Comparison of ENCODE assay signal across 8 cellular contexts in the genomic region with DNA sequence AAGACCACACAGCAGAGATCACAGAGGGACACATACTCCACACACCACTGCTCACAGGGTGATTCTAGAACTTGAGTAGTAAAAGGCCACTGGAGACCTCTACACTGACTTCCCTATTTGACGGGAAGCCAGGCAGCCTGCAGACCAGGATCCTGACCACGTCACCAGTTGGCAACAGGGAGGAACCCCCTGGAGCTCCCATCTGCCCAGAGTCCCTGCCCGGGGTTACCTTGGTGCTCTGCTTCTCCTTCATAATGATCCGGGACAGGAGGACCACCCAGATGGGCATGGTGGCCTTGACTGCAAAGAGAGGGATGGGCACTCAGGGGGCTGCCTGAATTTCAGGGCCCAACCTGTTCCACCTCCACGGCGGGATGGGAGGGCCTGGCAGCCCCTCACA. TPM values are rescaled to one million over a fixed set of nuclear protein-coding genes. Genes with fewer than 3 reads are reported as not detected.
DNase-seq lines count a peak whose midpoint lies in the region; ATAC-seq and TF ChIP-seq lines count a peak whose summit lies in the region.

No MANE protein-coding gene starts in this region.

- TF ChIP-seq EP300 in SK-N-SH (IDR thresholded peaks at IDR 0.05; ENCODE audit: borderline replicate concordance in 1 of 2, low read depth in 1 of 2, low read length in 1 of 2): no peak

- H3K9me3 Mint-ChIP-seq in naive B cell: peaks cover 0 to 2% (median 0%) of the 10 kb centered on the region in 7 donors

- peaks cover 27% of the 10 kb centered on the region for H4K20me1 ChIP-seq in SK-N-SH (ENCODE audit: insufficient read depth)

- peak overlapping the region; percentile 92 for H3K4me2 ChIP-seq in SK-N-SH

- no peaks in the 10 kb centered on the region for H3K27me3 ChIP-seq in SK-N-SH (ENCODE audit: insufficient read depth)

- DNase-seq in SK-N-SH: no peak
- DNase-seq in NOMO-1 treated with DMSO at 0.1 percent for 48 hours (lab: John Stamatoyannopoulos, UW; ENCODE audit: unreplicated experiment): peak; percentile 46
- DNase-seq in coronary artery (ENCODE audit: low spot score): no peak
- DNase-seq in naive B cell: no peak
- DNase-seq in RPMI8226: no peak
- no peak for DNase-seq in midbrain (lab: John Stamatoyannopoulos, UW)

- ATAC-seq in SK-N-SH treated with all-trans-retinoic acid at 6 μM for 48 hours (no peak), naive B cell (ENCODE audit: low read depth in 2 of 2) (no peak), GM18858 (IDR thresholded peaks at IDR 0.05; ENCODE audit: unreplicated experiment) (no peak)

- CTCF ChIA-PET in SK-N-SH (lab: Yijun Ruan, JAX): no interaction called here

- peaks cover 92% of the 10 kb centered on the region for H3K79me2 ChIP-seq in SK-N-SH (ENCODE audit: insufficient read depth)

- no peak for TF ChIP-seq RAD21 in SK-N-SH (IDR thresholded peaks at IDR 0.05; ENCODE audit: low read length)

- no peak for TF ChIP-seq CTCF in SK-N-SH (IDR thresholded peaks at IDR 0.05)
- no peak for TF ChIP-seq CTCF in coronary artery (IDR thresholded peaks at IDR 0.05)

- peak overlapping the region; percentile 70 to 100 (median 86) for H3K4me3 Mint-ChIP-seq in naive B cell

- no peaks in the 10 kb centered on the region for H3K9me2 ChIP-seq in SK-N-SH

- peak overlapping the region in 1 of 2 experiments; percentile 56; a peak in 1 of 4 replicates for H3K27ac ChIP-seq in SK-N-SH (ENCODE audit: low read depth in 2 of 2, low read length in 1 of 2)
- H3K27ac ChIP-seq in coronary artery: peak overlapping the region; percentile 65 to 87

- POLR2A ChIA-PET in SK-N-SH (lab: Yijun Ruan, JAX): interaction anchor here (0.8 kb wide), 1 partner anchor 9 kb away, joined by 3 read pairs; no protein-coding TSS in a partner anchor

- peaks cover 36 to 58% (median 53%) of the 10 kb centered on the region in 3 donors for H3K4me1 Mint-ChIP-seq in naive B cell

- no peaks in the 10 kb centered on the region for H3F3A ChIP-seq in SK-N-SH (replicated peaks; ENCODE audit: insufficient read depth)

- no peaks in the 10 kb centered on the region for H3K9me3 ChIP-seq in SK-N-SH

- H3K4me1 ChIP-seq in SK-N-SH (ENCODE audit: control insufficient read depth in 1 of 2, insufficient read depth in 2 of 2, low read depth in 1 of 2, low read length in 1 of 2): peaks cover 10 to 30% of the 10 kb centered on the region in 2 experiments; a peak in 3 of 4 replicates

- peaks cover 6 to 14% of the 10 kb centered on the region in 2 donors for H3K36me3 Mint-ChIP-seq in naive B cell

- no peaks in the 10 kb centered on the region for H3K27me3 Mint-ChIP-seq in naive B cell

- 8% methylated on average over 4 of the region's 6 CpGs for WGBS in SK-N-SH (ENCODE audit: low lambda C conversion rate)

- H3K9ac ChIP-seq in SK-N-SH: peak overlapping the region; percentile 83

- peak overlapping the region; percentile 85 to 96 for H3K4me3 ChIP-seq in SK-N-SH (ENCODE audit: low read depth in 2 of 2, low read length in 1 of 2)
- peak overlapping the region; percentile 81 for H3K4me3 ChIP-seq in coronary artery

- peak overlapping the region; percentile 76; the same call in 1 of the 2 replicates for H2AFZ ChIP-seq in SK-N-SH (ENCODE audit: low read depth)

- H3K27ac Mint-ChIP-seq in naive B cell: peak overlapping the region in 5 of 6 donors; percentile 27 to 91 (median 69)

- peaks cover 32 to 38% of the 10 kb centered on the region in 2 experiments for H3K36me3 ChIP-seq in SK-N-SH (replicated peaks in 1 of 2; ENCODE audit: control insufficient read depth in 1 of 2, insufficient read depth in 2 of 2, low read length in 1 of 2)

TF ChIP-seq in SK-N-SH, 30 proteins besides CTCF, POLR2A, EP300 and RAD21 (continues in another document):
- TF ChIP-seq, protein P1, sequence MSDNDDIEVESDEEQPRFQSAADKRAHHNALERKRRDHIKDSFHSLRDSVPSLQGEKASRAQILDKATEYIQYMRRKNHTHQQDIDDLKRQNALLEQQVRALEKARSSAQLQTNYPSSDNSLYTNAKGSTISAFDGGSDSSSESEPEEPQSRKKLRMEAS (IDR thresholded peaks at IDR 0.05; ENCODE audit: low read depth): no peak
- no peak for TF ChIP-seq CHD2 (IDR thresholded peaks at IDR 0.05; ENCODE audit: low read length, partially characterized antibody)
- no peak for TF ChIP-seq NFIC (IDR thresholded peaks at IDR 0.05; ENCODE audit: borderline replicate concordance)
- TF ChIP-seq MXI1 (IDR thresholded peaks at IDR 0.05; ENCODE audit: low read depth, low read length): no peak
- no peak for TF ChIP-seq RXRA (IDR thresholded peaks at IDR 0.05; ENCODE audit: borderline replicate concordance, low read depth)
- no peak for TF ChIP-seq TAF1 (IDR thresholded peaks at IDR 0.05; ENCODE audit: borderline replicate concordance, low read depth, low read length)
- no peak for TF ChIP-seq RFX5 (IDR thresholded peaks at IDR 0.05; ENCODE audit: low read length)
- TF ChIP-seq, protein P2, sequence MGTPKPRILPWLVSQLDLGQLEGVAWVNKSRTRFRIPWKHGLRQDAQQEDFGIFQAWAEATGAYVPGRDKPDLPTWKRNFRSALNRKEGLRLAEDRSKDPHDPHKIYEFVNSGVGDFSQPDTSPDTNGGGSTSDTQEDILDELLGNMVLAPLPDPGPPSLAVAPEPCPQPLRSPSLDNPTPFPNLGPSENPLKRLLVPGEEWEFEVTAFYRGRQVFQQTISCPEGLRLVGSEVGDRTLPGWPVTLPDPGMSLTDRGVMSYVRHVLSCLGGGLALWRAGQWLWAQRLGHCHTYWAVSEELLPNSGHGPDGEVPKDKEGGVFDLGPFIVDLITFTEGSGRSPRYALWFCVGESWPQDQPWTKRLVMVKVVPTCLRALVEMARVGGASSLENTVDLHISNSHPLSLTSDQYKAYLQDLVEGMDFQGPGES (IDR thresholded peaks at IDR 0.05; ENCODE audit: low read depth, low read length): no peak
- TF ChIP-seq FOXM1 (IDR thresholded peaks at IDR 0.05; ENCODE audit: low read depth): no peak
- no peak for TF ChIP-seq GATA2 (CRISPR knock-in tag; IDR thresholded peaks at IDR 0.05)
- TF ChIP-seq ELF1 (IDR thresholded peaks at IDR 0.05): no peak
- no peak for TF ChIP-seq SMC3 (IDR thresholded peaks at IDR 0.05; ENCODE audit: low read depth, low read length)
- TF ChIP-seq RCOR1 (IDR thresholded peaks at IDR 0.05; ENCODE audit: low read length): no peak
- TF ChIP-seq SIN3A (IDR thresholded peaks at IDR 0.05; ENCODE audit: borderline replicate concordance, low read depth, low read length): no peak

TF ChIP-seq in SK-N-SH treated with all-trans-retinoic acid at 6 μM for 48 hours, 23 proteins besides CTCF, POLR2A, EP300 and RAD21:
- TF ChIP-seq TSHZ2 (CRISPR knock-in tag; IDR thresholded peaks at IDR 0.05) (no peak), SNAI2 (CRISPR knock-in tag; IDR thresholded peaks at IDR 0.05) (no peak), TOX (CRISPR knock-in tag; IDR thresholded peaks at IDR 0.05; ENCODE audit: borderline replicate concordance) (no peak), ZNF565 (CRISPR knock-in tag; conservative IDR thresholded peaks at IDR 0.05; ENCODE audit: low read depth) (no peak), ZFP30 (CRISPR knock-in tag; IDR thresholded peaks at IDR 0.05) (no peak), CSDC2 (CRISPR knock-in tag; IDR thresholded peaks at IDR 0.05) (no peak), ESRRG (CRISPR knock-in tag; IDR thresholded peaks at IDR 0.05) (no peak), ARNTL (CRISPR knock-in tag; IDR thresholded peaks at IDR 0.05; ENCODE audit: borderline replicate concordance, low read depth) (no peak), ISL1 (CRISPR knock-in tag; IDR thresholded peaks at IDR 0.05) (no peak)

RNA-seq across cellular contexts. Expression of gene SLC35E1, which starts 0.9 kb away (rescaled TPM):
- polyA plus RNA-seq in SK-N-SH (2012; rRNA removed): 23.5 and 28.4 TPM in 2 replicates
- 19.7 and 22.2 TPM in 2 replicates for polyA plus RNA-seq in SK-N-SH (2012; cell fraction: cytosol; rRNA removed)
- 25.7 and 34.0 TPM in 2 replicates for polyA plus RNA-seq in SK-N-SH (2012; cell fraction: nucleus; rRNA removed)
- 10 to 100 TPM; 15.4 to 26.2 (median 19.4) TPM for polyA plus RNA-seq in naive B cell (ENCODE audit: low read depth in 6 of 6)

RNA-seq across cellular contexts. Expression of gene CHERP, which starts 29.0 kb away (rescaled TPM):
- 7.7 and 16.8 TPM in 2 replicates for polyA plus RNA-seq in SK-N-SH (2012; rRNA removed)
- polyA plus RNA-seq in SK-N-SH (2012; cell fraction: cytosol; rRNA removed): 8.0 and 12.7 TPM in 2 replicates
- polyA plus RNA-seq in SK-N-SH (2012; cell fraction: nucleus; rRNA removed): 52.6 and 53.5 TPM in 2 replicates
- polyA plus RNA-seq in naive B cell (ENCODE audit: low read depth in 6 of 6): 10 to 100 TPM in 2 of 6 donors, 1 to 10 TPM in 4; 3.2 to 19.5 (median 9.4) TPM

RNA-seq across cellular contexts. Expression of gene MED26, which starts 56.7 kb away (rescaled TPM):
- polyA plus RNA-seq in SK-N-SH (2012; rRNA removed) (3.5 and 3.8 TPM in 2 replicates), naive B cell (ENCODE audit: low read depth in 6 of 6) (10 to 100 TPM in 1 of 6 donors, 1 to 10 TPM in 5; 2.0 to 10.9 (median 5.4) TPM)
- 2.1 and 3.1 TPM in 2 replicates for polyA plus RNA-seq in SK-N-SH (2012; cell fraction: cytosol; rRNA removed)
- polyA plus RNA-seq in SK-N-SH (2012; cell fraction: nucleus; rRNA removed): 8.0 and 8.6 TPM in 2 replicates
